Comparison of ENCODE assay signal across 8 cellular contexts in genomic region chr4:76752911-76753494, GRCh38.
DNase-seq lines count a peak whose midpoint lies in the region; ATAC-seq lines count a peak whose summit lies in the region.

No MANE protein-coding gene starts in this region.

- DNase-seq in NCI-H1694 treated with DMSO at 0.1 percent for 48 hours (lab: John Stamatoyannopoulos, UW): peak; percentile 2
- DNase-seq in NCI-H1694 (lab: John Stamatoyannopoulos, UW): no peak
- peak; percentile 26 to 50 for DNase-seq in SW 1271 (lab: John Stamatoyannopoulos, UW)
- peak; percentile 94 for DNase-seq in glomerular visceral epithelial cell (ENCODE audit: extremely low spot score)
- peak; percentile 95 for DNase-seq in stromal cell of bone marrow (ENCODE audit: low read depth)
- no peak for DNase-seq in KBM-7
- no peak for DNase-seq in T-helper 17 cell

- H3K4me1 Mint-ChIP-seq in T-helper 17 cell: peaks cover 5% of the 10 kb centered on the region

- no peak overlapping the region for H3K4me3 Mint-ChIP-seq in T-helper 17 cell

- in situ Hi-C loops in KBM-7 (cut with MboI; ENCODE audit: low pct_unique_long_range_greater_than_20kb, low sequenced_read_pairs): no loop called here

- peaks cover 48% of the 10 kb centered on the region for H3K27me3 Mint-ChIP-seq in T-helper 17 cell

- H3K27ac Mint-ChIP-seq in T-helper 17 cell: no peak overlapping the region

- no peaks in the 10 kb centered on the region for H3K9me3 ChIP-seq in T-helper 17 cell (ENCODE audit: control insufficient read depth, low read length, poor library complexity, severe bottlenecking)

- peaks cover 4% of the 10 kb centered on the region for H3K36me3 Mint-ChIP-seq in T-helper 17 cell (ENCODE audit: low read depth)

- ATAC-seq in T-helper 17 cell (no peak), HG02840 (IDR thresholded peaks at IDR 0.05; ENCODE audit: low FRiP score, unreplicated experiment) (no peak)

Comparison
In these comparisons a context has a peak if more than half of its experiments do, and no peak if none do; other contexts are left out.
1. DNase-seq: peak in NCI-H1694 treated with DMSO at 0.1 percent for 48 hours (single experiment), SW 1271 (2 of 2), glomerular visceral epithelial cell (single experiment) and stromal cell of bone marrow (single experiment); none in NCI-H1694 (single experiment), KBM-7 (single experiment) and T-helper 17 cell (0 of 3).